In the genomic region with DNA sequence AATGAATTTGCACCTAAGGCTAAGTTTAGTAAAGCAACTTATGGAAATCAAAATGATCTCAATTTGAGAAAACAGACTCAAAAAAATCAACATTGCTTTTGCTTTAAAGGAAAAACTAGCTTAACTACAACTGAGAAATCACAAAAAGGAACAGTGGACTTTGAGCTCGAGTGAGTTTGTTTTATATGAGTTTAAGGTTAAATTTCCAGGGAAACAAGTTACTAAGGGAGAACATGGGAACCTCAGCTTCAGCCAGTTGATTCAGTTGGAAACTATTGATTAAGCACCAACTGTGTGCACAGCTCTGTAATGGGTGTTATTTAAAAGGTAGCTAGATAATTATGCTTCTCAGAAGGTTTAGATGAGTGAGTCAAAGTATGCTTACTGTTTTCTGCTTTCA, we compare ENCODE assay signal across 1 cellular context.
TF ChIP-seq lines count a peak whose summit lies in the region.

No MANE protein-coding gene starts in this region.

TF ChIP-seq in K562, 482 proteins besides CTCF, POLR2A, EP300 and RAD21 (continued from another document):
- no peak for TF ChIP-seq MLLT1 (IDR thresholded peaks at IDR 0.05)
